Comparison of ENCODE assay signal across 22 cellular contexts in the genomic region with DNA sequence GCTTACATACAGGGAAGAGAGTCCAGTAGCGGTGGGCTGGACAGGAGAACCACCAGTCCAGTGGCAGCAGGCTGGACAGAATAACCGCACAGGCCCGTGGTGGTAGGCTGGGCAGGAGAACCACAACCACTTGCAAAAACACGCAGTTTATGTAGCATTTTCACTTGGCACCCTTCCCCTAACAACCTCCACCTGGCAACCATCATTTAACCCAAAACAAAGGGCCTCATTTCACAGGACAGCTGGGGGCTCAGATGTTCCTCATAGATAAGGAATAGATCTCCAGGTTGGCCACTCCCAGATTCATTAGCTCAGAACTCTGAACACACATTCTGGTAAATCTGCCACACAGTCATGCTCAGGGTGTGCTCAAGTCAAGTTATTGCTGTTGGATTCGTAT. TPM values are rescaled to one million over a fixed set of nuclear protein-coding genes. Genes with fewer than 3 reads are reported as not detected.
DNase-seq lines count a peak whose midpoint lies in the region; ATAC-seq lines count a peak whose summit lies in the region.
"Had no signal": no experiment of that assay in that cellular context is flagged by ENCODE, and none has a peak within 500 bp of the region (broad histone marks: within the 10 kb centered on the region; RNA-seq: fewer than 3 reads in every experiment).

No MANE protein-coding gene starts in this region.

- DNase-seq in activated naive CD8-positive, alpha-beta T cell treated with anti-CD3 and anti-CD28 coated beads, Interleukin-2, amount 50 U/mL, for 24 hours: no peak
- DNase-seq in activated naive CD8-positive, alpha-beta T cell treated with anti-CD3 and anti-CD28 coated beads for 36 hours: no peak
- DNase-seq in NCI-H69 (lab: John Stamatoyannopoulos, UW) (peak; percentile 13), immature natural killer cell (peak; percentile 44 to 57 (median 54)), GDM1 (lab: John Stamatoyannopoulos, UW) (no peak), GF-D8 (lab: John Stamatoyannopoulos, UW) (no peak)
- DNase-seq in stimulated activated CD4-positive, alpha-beta T cell treated with anti-CD3 and anti-CD28 coated beads, Interleukin-4, amount 100 ng/mL, for 4 hours: no peak
- DNase-seq: AML-193; C1 segment of cervical spinal cord; CD8-positive, alpha-beta memory T cell; EL; H7; NCI-H1092; NCI-H1694; NCI-H2081 treated with DMSO at 0.1 percent for 48 hours; NCI-H2227 treated with DMSO at 0.1 percent for 48 hours; NCI-H510A; NCI-H748 treated with DMSO at 0.1 percent for 48 hours had no signal

- peaks cover 11% of the 10 kb centered on the region for H3K9me3 Mint-ChIP-seq in activated naive CD8-positive, alpha-beta T cell treated with anti-CD3 and anti-CD28 coated beads, Interleukin-2, amount 50 U/mL, for 24 hours
- peaks cover 3% of the 10 kb centered on the region for H3K9me3 Mint-ChIP-seq in activated naive CD8-positive, alpha-beta T cell treated with anti-CD3 and anti-CD28 coated beads for 36 hours
- H3K9me3 Mint-ChIP-seq in immature natural killer cell: no peaks in the 10 kb centered on the region

- H3K4me1 Mint-ChIP-seq in activated naive CD8-positive, alpha-beta T cell treated with anti-CD3 and anti-CD28 coated beads, Interleukin-2, amount 50 U/mL, for 24 hours: peaks cover 50% of the 10 kb centered on the region
- peaks cover 40% of the 10 kb centered on the region for H3K4me1 Mint-ChIP-seq in activated naive CD8-positive, alpha-beta T cell treated with anti-CD3 and anti-CD28 coated beads for 36 hours
- peaks cover 85 to 94% of the 10 kb centered on the region in 2 donors for H3K4me1 Mint-ChIP-seq in immature natural killer cell

- no peaks in the 10 kb centered on the region for H3K36me3 Mint-ChIP-seq in activated naive CD8-positive, alpha-beta T cell treated with anti-CD3 and anti-CD28 coated beads, Interleukin-2, amount 50 U/mL, for 24 hours (ENCODE audit: low read depth)
- H3K36me3 Mint-ChIP-seq in activated naive CD8-positive, alpha-beta T cell treated with anti-CD3 and anti-CD28 coated beads for 36 hours: peaks cover 10% of the 10 kb centered on the region
- peaks cover 17 to 25% (median 22%) of the 10 kb centered on the region in 3 donors for H3K36me3 Mint-ChIP-seq in immature natural killer cell

- ATAC-seq in activated naive CD8-positive, alpha-beta T cell treated with anti-CD3 and anti-CD28 coated beads, Interleukin-2, amount 50 U/mL, for 24 hours: no peak
- ATAC-seq in HG03565 (IDR thresholded peaks at IDR 0.05; ENCODE audit: unreplicated experiment): no peak
- ATAC-seq: K562, Right ventricle myocardium inferior had no signal

- H3K27ac Mint-ChIP-seq in activated naive CD8-positive, alpha-beta T cell treated with anti-CD3 and anti-CD28 coated beads, Interleukin-2, amount 50 U/mL, for 24 hours: peak overlapping the region; percentile 10
- no peak overlapping the region for H3K27ac Mint-ChIP-seq in activated naive CD8-positive, alpha-beta T cell treated with anti-CD3 and anti-CD28 coated beads for 36 hours
- H3K27ac Mint-ChIP-seq in immature natural killer cell: peak overlapping the region; percentile 60 to 90 (median 82)
- H3K27ac Mint-ChIP-seq: T-helper 1 cell treated with Interleukin-12 subunit alpha and Interleukin-12 subunit beta and Interleukin-4 antibody, amounts not matched to agents 30 μg/mL and 1 μg/mL, for 36 hours had no signal

- no peaks in the 10 kb centered on the region for H3K27me3 Mint-ChIP-seq in activated naive CD8-positive, alpha-beta T cell treated with anti-CD3 and anti-CD28 coated beads, Interleukin-2, amount 50 U/mL, for 24 hours
- H3K27me3 Mint-ChIP-seq in activated naive CD8-positive, alpha-beta T cell treated with anti-CD3 and anti-CD28 coated beads for 36 hours: no peaks in the 10 kb centered on the region
- H3K27me3 Mint-ChIP-seq in immature natural killer cell (ENCODE audit: low read depth in 3 of 3): no peaks in the 10 kb centered on the region

- no peak overlapping the region for H3K4me3 Mint-ChIP-seq in activated naive CD8-positive, alpha-beta T cell treated with anti-CD3 and anti-CD28 coated beads, Interleukin-2, amount 50 U/mL, for 24 hours
- no peak overlapping the region for H3K4me3 Mint-ChIP-seq in activated naive CD8-positive, alpha-beta T cell treated with anti-CD3 and anti-CD28 coated beads for 36 hours
- H3K4me3 Mint-ChIP-seq in immature natural killer cell: peak overlapping the region; percentile 1 to 69 (median 22)
- H3K4me3 Mint-ChIP-seq: T-helper 1 cell treated with Interleukin-12 subunit alpha and Interleukin-12 subunit beta and Interleukin-4 antibody, amounts not matched to agents 30 μg/mL and 1 μg/mL, for 36 hours had no signal

RNA-seq across cellular contexts. Expression of gene SYTL2, which starts 41.2 kb away (rescaled TPM):
- total RNA-seq in activated naive CD8-positive, alpha-beta T cell treated with anti-CD3 and anti-CD28 coated beads for 36 hours: 1 to 10 TPM; 5.8 to 7.6 TPM
- polyA plus RNA-seq in immature natural killer cell: 10 to 100 TPM; 26.1 to 67.0 (median 33.3) TPM

Comparison
In these comparisons a context has a peak if more than half of its experiments do, and no peak if none do; other contexts are left out.
1. DNase-seq: peak in NCI-H69 (single experiment) and immature natural killer cell (3 of 3); none in activated naive CD8-positive, alpha-beta T cell treated with anti-CD3 and anti-CD28 coated beads, Interleukin-2, amount 50 U/mL, for 24 hours (single experiment), activated naive CD8-positive, alpha-beta T cell treated with anti-CD3 and anti-CD28 coated beads for 36 hours (single experiment), GDM1 (single experiment), GF-D8 (single experiment) and stimulated activated CD4-positive, alpha-beta T cell treated with anti-CD3 and anti-CD28 coated beads, Interleukin-4, amount 100 ng/mL, for 4 hours (0 of 2).
2. H3K4me3 Mint-ChIP-seq: peak in immature natural killer cell (5 of 5); none in activated naive CD8-positive, alpha-beta T cell treated with anti-CD3 and anti-CD28 coated beads, Interleukin-2, amount 50 U/mL, for 24 hours (single experiment) and activated naive CD8-positive, alpha-beta T cell treated with anti-CD3 and anti-CD28 coated beads for 36 hours (single experiment).